ENCODE assay signal across 1 cellular context in genomic region chr20:59039233-59039632, GRCh38.
TF ChIP-seq lines count a peak whose summit lies in the region.

No MANE protein-coding gene starts in this region.

TF ChIP-seq in IMR-90, 13 proteins besides CTCF, POLR2A, EP300 and RAD21 (continued from another document):
- peak; percentile 88 for TF ChIP-seq CEBPB (IDR thresholded peaks at IDR 0.05; ENCODE audit: low read depth, low read length)
